18 cellular contexts compared by ENCODE assay signal in the genomic region with DNA sequence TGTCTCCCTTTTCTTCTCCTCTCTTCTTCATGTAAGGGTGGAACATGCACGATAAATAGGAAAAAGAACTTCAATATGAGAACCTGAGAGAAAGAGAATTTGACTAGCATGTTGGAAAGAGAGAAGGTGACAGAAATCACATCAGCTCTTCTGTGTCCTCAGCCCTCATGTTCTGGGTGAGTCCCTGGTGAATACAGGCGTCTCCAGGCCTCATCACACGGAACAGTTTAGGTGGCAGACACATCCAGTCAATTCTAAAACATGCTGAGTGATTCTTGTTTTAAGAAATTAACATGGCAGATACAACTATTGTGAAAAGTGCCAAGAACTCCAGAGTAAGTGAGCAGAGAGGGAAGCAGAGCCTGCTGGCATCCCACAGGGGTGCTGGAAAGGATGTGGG.
DNase-seq lines count a peak whose midpoint lies in the region; ATAC-seq and TF ChIP-seq lines count a peak whose summit lies in the region.
"Had no signal": no experiment of that assay in that cellular context is flagged by ENCODE, and none has a peak within 500 bp of the region (broad histone marks: within the 10 kb centered on the region; RNA-seq: fewer than 3 reads in every experiment).

No MANE protein-coding gene starts in this region.

- no peak for TF ChIP-seq CTCF in natural killer cell (IDR thresholded peaks at IDR 0.05)

- ATAC-seq in natural killer cell treated with Interleukin-12 subunit alpha and Interleukin-12 subunit beta and Interleukin-15 and Interleukin-18, amount 100 ng/mL, for 72 hours: no peak
- ATAC-seq in natural killer cell: no peak
- peak; percentile 52 for ATAC-seq in activated T-helper 17 cell treated with anti-CD3 and anti-CD28 coated beads, Interleukin-2, amount 50 U/mL, for 72 hours (replicated peaks)
- no peak for ATAC-seq in stimulated activated memory B cell treated with anti-CD40 and anti-IgM and Interleukin-4, amounts not matched to agents 10 μg/mL and 1 μg/mL and 100 μg/mL, for 72 hours
- ATAC-seq: HCT116 had no signal

- H3K27me3 Mint-ChIP-seq in natural killer cell treated with Interleukin-12 subunit alpha and Interleukin-12 subunit beta and Interleukin-15 and Interleukin-18, amount 100 ng/mL, for 72 hours: no peaks in the 10 kb centered on the region
- H3K27me3 Mint-ChIP-seq in natural killer cell (ENCODE audit: low read depth in 2 of 2): peaks cover 5 to 7% of the 10 kb centered on the region in 2 donors
- H3K27me3 Mint-ChIP-seq in activated T-helper 17 cell treated with anti-CD3 and anti-CD28 coated beads, Interleukin-2, amount 50 U/mL, for 72 hours: no peaks in the 10 kb centered on the region
- H3K27me3 Mint-ChIP-seq in stimulated activated memory B cell treated with anti-CD40 and anti-IgM and Interleukin-4, amounts not matched to agents 10 μg/mL and 1 μg/mL and 100 μg/mL, for 72 hours: no peaks in the 10 kb centered on the region
- H3K27me3 Mint-ChIP-seq: CD4-positive, alpha-beta memory T cell had no signal

- H3K4me1 Mint-ChIP-seq in natural killer cell treated with Interleukin-12 subunit alpha and Interleukin-12 subunit beta and Interleukin-15 and Interleukin-18, amount 100 ng/mL, for 72 hours (ENCODE audit: low read depth in 2 of 2): peaks cover 4 to 8% of the 10 kb centered on the region in 2 donors
- peaks cover 0 to 8% of the 10 kb centered on the region in 2 donors for H3K4me1 Mint-ChIP-seq in natural killer cell
- H3K4me1 Mint-ChIP-seq in activated T-helper 17 cell treated with anti-CD3 and anti-CD28 coated beads, Interleukin-2, amount 50 U/mL, for 72 hours: no peaks in the 10 kb centered on the region
- peaks cover 16% of the 10 kb centered on the region for H3K4me1 Mint-ChIP-seq in stimulated activated memory B cell treated with anti-CD40 and anti-IgM and Interleukin-4, amounts not matched to agents 10 μg/mL and 1 μg/mL and 100 μg/mL, for 72 hours

- no peaks in the 10 kb centered on the region for H3K36me3 Mint-ChIP-seq in natural killer cell treated with Interleukin-12 subunit alpha and Interleukin-12 subunit beta and Interleukin-15 and Interleukin-18, amount 100 ng/mL, for 72 hours
- no peaks in the 10 kb centered on the region for H3K36me3 Mint-ChIP-seq in natural killer cell
- no peaks in the 10 kb centered on the region for H3K36me3 Mint-ChIP-seq in activated T-helper 17 cell treated with anti-CD3 and anti-CD28 coated beads, Interleukin-2, amount 50 U/mL, for 72 hours (ENCODE audit: low read depth)
- H3K36me3 Mint-ChIP-seq in stimulated activated memory B cell treated with anti-CD40 and anti-IgM and Interleukin-4, amounts not matched to agents 10 μg/mL and 1 μg/mL and 100 μg/mL, for 72 hours: no peaks in the 10 kb centered on the region
- H3K36me3 Mint-ChIP-seq: CD14-positive monocyte; CD4-positive, alpha-beta memory T cell had no signal

- intact Hi-C loops in natural killer cell (cut with micrococcal nuclease): no loop called here

- H3K4me3 Mint-ChIP-seq in natural killer cell treated with Interleukin-12 subunit alpha and Interleukin-12 subunit beta and Interleukin-15 and Interleukin-18, amount 100 ng/mL, for 72 hours: no peak overlapping the region
- no peak overlapping the region for H3K4me3 Mint-ChIP-seq in natural killer cell
- H3K4me3 Mint-ChIP-seq in activated T-helper 17 cell treated with anti-CD3 and anti-CD28 coated beads, Interleukin-2, amount 50 U/mL, for 72 hours: no peak overlapping the region
- no peak overlapping the region for H3K4me3 Mint-ChIP-seq in stimulated activated memory B cell treated with anti-CD40 and anti-IgM and Interleukin-4, amounts not matched to agents 10 μg/mL and 1 μg/mL and 100 μg/mL, for 72 hours
- H3K4me3 Mint-ChIP-seq: CD14-positive monocyte; CD4-positive, alpha-beta memory T cell; HFFc6 had no signal

- peak; percentile 35 for DNase-seq in activated CD4-positive, alpha-beta T cell treated with anti-CD3 and anti-CD28 coated beads for 48 hours
- DNase-seq in activated CD4-positive, alpha-beta T cell treated with anti-CD3 and anti-CD28 coated beads for 1 hour: no peak
- no peak for DNase-seq in natural killer cell treated with Interleukin-12 subunit alpha and Interleukin-12 subunit beta and Interleukin-15 and Interleukin-18, amount 100 ng/mL, for 72 hours (ENCODE audit: low spot score)
- DNase-seq in natural killer cell (no peak), SHP77 (lab: John Stamatoyannopoulos, UW) (no peak), SW480 (ENCODE audit: low spot score) (no peak)
- DNase-seq: 8988T; CD4-positive, alpha-beta memory T cell; DMS153; DMS79; GF-D8; GOT3; H7; HFFc6 had no signal

- no peaks in the 10 kb centered on the region for H3K9me3 Mint-ChIP-seq in natural killer cell treated with Interleukin-12 subunit alpha and Interleukin-12 subunit beta and Interleukin-15 and Interleukin-18, amount 100 ng/mL, for 72 hours
- no peaks in the 10 kb centered on the region for H3K9me3 Mint-ChIP-seq in natural killer cell
- H3K9me3 Mint-ChIP-seq in activated T-helper 17 cell treated with anti-CD3 and anti-CD28 coated beads, Interleukin-2, amount 50 U/mL, for 72 hours: no peaks in the 10 kb centered on the region
- H3K9me3 Mint-ChIP-seq in stimulated activated memory B cell treated with anti-CD40 and anti-IgM and Interleukin-4, amounts not matched to agents 10 μg/mL and 1 μg/mL and 100 μg/mL, for 72 hours: no peaks in the 10 kb centered on the region
- H3K9me3 Mint-ChIP-seq: CD4-positive, alpha-beta memory T cell; HFFc6 had no signal

- peak overlapping the region; percentile 27 to 44 for H3K27ac Mint-ChIP-seq in natural killer cell treated with Interleukin-12 subunit alpha and Interleukin-12 subunit beta and Interleukin-15 and Interleukin-18, amount 100 ng/mL, for 72 hours
- no peak overlapping the region for H3K27ac Mint-ChIP-seq in natural killer cell
- H3K27ac Mint-ChIP-seq in activated T-helper 17 cell treated with anti-CD3 and anti-CD28 coated beads, Interleukin-2, amount 50 U/mL, for 72 hours: no peak overlapping the region
- peak overlapping the region; percentile 60 for H3K27ac Mint-ChIP-seq in stimulated activated memory B cell treated with anti-CD40 and anti-IgM and Interleukin-4, amounts not matched to agents 10 μg/mL and 1 μg/mL and 100 μg/mL, for 72 hours
- H3K27ac Mint-ChIP-seq: CD14-positive monocyte; CD4-positive, alpha-beta memory T cell; HFFc6 had no signal

Comparison
In these comparisons a context has a peak if more than half of its experiments do, and no peak if none do; other contexts are left out.
1. H3K27ac Mint-ChIP-seq: peak in natural killer cell treated with Interleukin-12 subunit alpha and Interleukin-12 subunit beta and Interleukin-15 and Interleukin-18, amount 100 ng/mL, for 72 hours (2 of 2) and stimulated activated memory B cell treated with anti-CD40 and anti-IgM and Interleukin-4, amounts not matched to agents 10 μg/mL and 1 μg/mL and 100 μg/mL, for 72 hours (single experiment); none in natural killer cell (0 of 2) and activated T-helper 17 cell treated with anti-CD3 and anti-CD28 coated beads, Interleukin-2, amount 50 U/mL, for 72 hours (single experiment).